In the genomic region with DNA sequence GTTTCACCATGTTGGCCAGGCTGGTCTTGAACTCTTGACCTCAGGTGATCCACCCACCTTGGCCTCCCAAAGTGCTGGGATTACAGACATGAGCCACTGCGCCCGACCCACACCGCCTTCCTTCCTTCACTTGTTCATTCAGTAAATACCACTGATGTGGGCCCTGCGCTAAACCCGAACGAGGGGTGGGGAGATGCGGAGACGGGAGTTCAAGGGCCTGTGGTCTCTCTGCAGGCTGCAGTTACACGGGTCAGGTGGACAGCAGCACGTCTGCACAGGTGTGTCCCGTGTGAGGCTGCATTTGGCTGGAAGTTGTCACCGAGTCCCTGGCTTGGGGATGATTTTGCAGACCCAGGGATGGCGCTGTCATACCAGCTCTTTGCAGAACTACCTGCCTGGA, we compare ENCODE assay signal across 1 cellular context.
TF ChIP-seq lines count a peak whose summit lies in the region.

No MANE protein-coding gene starts in this region.

TF ChIP-seq in GM23338, 12 proteins besides CTCF, POLR2A, EP300 and RAD21:
- TF ChIP-seq REST (IDR thresholded peaks at IDR 0.05; ENCODE audit: unreplicated experiment) (no peak), ZNF462 (CRISPR knock-in tag; IDR thresholded peaks at IDR 0.05) (no peak), CREB1 (CRISPR knock-in tag; IDR thresholded peaks at IDR 0.05; ENCODE audit: low read depth) (no peak), ZNF114 (CRISPR knock-in tag; IDR thresholded peaks at IDR 0.05) (no peak), EZH2 (IDR thresholded peaks at IDR 0.05; ENCODE audit: low read depth, unreplicated experiment) (no peak), ZNF331 (CRISPR knock-in tag; IDR thresholded peaks at IDR 0.05; ENCODE audit: low read depth) (no peak), STAT1 (IDR thresholded peaks at IDR 0.05; ENCODE audit: unreplicated experiment) (no peak)
- TF ChIP-seq, protein P1, sequence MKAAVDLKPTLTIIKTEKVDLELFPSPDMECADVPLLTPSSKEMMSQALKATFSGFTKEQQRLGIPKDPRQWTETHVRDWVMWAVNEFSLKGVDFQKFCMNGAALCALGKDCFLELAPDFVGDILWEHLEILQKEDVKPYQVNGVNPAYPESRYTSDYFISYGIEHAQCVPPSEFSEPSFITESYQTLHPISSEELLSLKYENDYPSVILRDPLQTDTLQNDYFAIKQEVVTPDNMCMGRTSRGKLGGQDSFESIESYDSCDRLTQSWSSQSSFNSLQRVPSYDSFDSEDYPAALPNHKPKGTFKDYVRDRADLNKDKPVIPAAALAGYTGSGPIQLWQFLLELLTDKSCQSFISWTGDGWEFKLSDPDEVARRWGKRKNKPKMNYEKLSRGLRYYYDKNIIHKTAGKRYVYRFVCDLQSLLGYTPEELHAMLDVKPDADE (IDR thresholded peaks at IDR 0.05), result no peak
